8 cellular contexts compared by ENCODE assay signal in the genomic region with DNA sequence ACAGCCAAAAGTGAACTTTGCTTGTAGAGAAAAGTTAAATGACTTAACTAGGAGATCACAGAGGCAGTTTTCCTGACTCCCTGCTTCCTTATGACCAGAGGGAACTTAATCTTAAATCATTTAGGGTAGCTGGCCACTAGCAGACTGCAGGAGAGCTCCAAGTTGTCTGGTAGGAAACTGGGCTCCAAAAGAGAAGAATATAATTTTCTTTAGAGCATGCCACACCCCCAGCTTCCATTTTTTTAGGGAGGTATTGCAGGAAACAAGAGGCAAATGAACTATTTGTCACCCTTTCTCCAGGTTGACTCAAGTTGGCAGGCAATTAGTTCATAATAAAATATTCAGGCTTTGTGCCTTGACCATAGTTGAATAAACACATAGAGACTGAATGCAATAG. TPM values are rescaled to one million over a fixed set of nuclear protein-coding genes. Genes with fewer than 3 reads are reported as not detected.
A peak's percentile ranks its signal among the peaks of the same experiment; 100 is the strongest.
DNase-seq lines count a peak whose midpoint lies in the region; ATAC-seq, FAIRE-seq and TF ChIP-seq lines count a peak whose summit lies in the region.

No MANE protein-coding gene starts in this region.

- no peak for ATAC-seq in mucosa of descending colon
- no peak for ATAC-seq in HG03025 (IDR thresholded peaks at IDR 0.05; ENCODE audit: low FRiP score, unreplicated experiment)
- ATAC-seq in HG03342 (IDR thresholded peaks at IDR 0.05; ENCODE audit: unreplicated experiment), result no peak
- ATAC-seq in activated CD4-positive, CD25-positive, alpha-beta regulatory T cell treated with anti-CD3 and anti-CD28 coated beads, Interleukin-2, amount 50 U/mL, for 24 hours, result no peak

- TF ChIP-seq CTCF in AG04449 (IDR thresholded peaks at IDR 0.05; ENCODE audit: insufficient read depth, low read length, missing control alignments) (no peak), bronchial epithelial cell (IDR thresholded peaks at IDR 0.05; ENCODE audit: insufficient read depth, low read length, severe bottlenecking) (no peak), mucosa of descending colon (IDR thresholded peaks at IDR 0.05) (no peak)

- H3K4me1 ChIP-seq in mucosa of descending colon (ENCODE audit: low read depth), result peaks cover 29% of the 10 kb centered on the region

- POLR2A ChIA-PET in AG04449 (lab: Yijun Ruan, JAX), result no interaction called here

- no peaks in the 10 kb centered on the region for H3K9me3 ChIP-seq in mucosa of descending colon

- no peak for FAIRE-seq in bronchial epithelial cell (lab: Jason Lieb, UNC)

- no peaks in the 10 kb centered on the region for H3K27me3 ChIP-seq in bronchial epithelial cell (ENCODE audit: control insufficient read depth, insufficient read depth, low read length)

- H3K4me3 ChIP-seq in AG04449 (ENCODE audit: low read depth, low read length) (peak overlapping the region; percentile 71), bronchial epithelial cell (ENCODE audit: low read depth, low read length) (peak overlapping the region; percentile 51), mucosa of descending colon (peak overlapping the region; percentile 67)
- peak overlapping the region; percentile 79 for H3K4me3 ChIP-seq in Jurkat, Clone E6-1 (ENCODE audit: low read length)

- H3K36me3 ChIP-seq in bronchial epithelial cell (ENCODE audit: control insufficient read depth, insufficient read depth, low read length) (peaks cover 3% of the 10 kb centered on the region), mucosa of descending colon (ENCODE audit: low read depth) (peaks cover 3% of the 10 kb centered on the region)

- CTCF ChIA-PET in AG04449 (lab: Yijun Ruan, JAX), result interaction anchor here (0.6 to 1.5 kb wide), 3 partner anchors 8 to 409 kb away, joined by 3 to 5 read pairs (median 3); no protein-coding TSS in a partner anchor

- intact Hi-C loops in mucosa of descending colon (cut with DNase I, micrococcal nuclease), result no loop called here

- DNase-seq in AG04449 (ENCODE audit: low read depth, low spot score) (no peak), bronchial epithelial cell (ENCODE audit: low read depth) (peak; percentile 38), mucosa of descending colon (no peak)
- no peak for DNase-seq in Jurkat, Clone E6-1 (ENCODE audit: low read depth, low spot score)
- DNase-seq in stimulated activated naive CD4-positive, alpha-beta T cell (lab: John Stamatoyannopoulos, UW), result no peak

RNA-seq across cellular contexts. Expression of gene METTL15, which starts 2.6 kb away (rescaled TPM):
- 7.6 TPM for polyA plus RNA-seq in Jurkat, Clone E6-1 (2012; ENCODE audit: insufficient read depth, insufficient read length)
- total RNA-seq in bronchial epithelial cell, result 11.3 and 17.0 TPM in 2 replicates
- 10 to 100 TPM; 16.4 to 23.2 (median 17.1) TPM for total RNA-seq in mucosa of descending colon

RNA-seq across cellular contexts. Expression of gene KIF18A, which starts 2.9 kb away (rescaled TPM):
- polyA plus RNA-seq in Jurkat, Clone E6-1 (2012; ENCODE audit: insufficient read depth, insufficient read length), result 17.2 TPM
- total RNA-seq in bronchial epithelial cell (0.51 and 0.79 TPM in 2 replicates), mucosa of descending colon (1 to 10 TPM; 1.9 to 4.3 (median 2.5) TPM)
